24 cellular contexts compared by ENCODE assay signal in genomic region chr5:58855851-58856739, GRCh38.
DNase-seq lines count a peak whose midpoint lies in the region; ATAC-seq, FAIRE-seq and TF ChIP-seq lines count a peak whose summit lies in the region.
"Had no signal": no experiment of that assay in that cellular context is flagged by ENCODE, and none has a peak within 500 bp of the region (broad histone marks: within the 10 kb centered on the region; RNA-seq: fewer than 3 reads in every experiment).

No MANE protein-coding gene starts in this region.

- no peak overlapping the region for H3K4me3 ChIP-seq in A549
- no peak overlapping the region for H3K4me3 ChIP-seq in astrocyte (ENCODE audit: insufficient read depth, low read depth, low read length)
- no peak overlapping the region for H3K4me3 ChIP-seq in sigmoid colon
- H3K4me3 ChIP-seq: esophagus squamous epithelium, neural progenitor cell, spleen had no signal

- H3K9ac ChIP-seq in astrocyte (ENCODE audit: low read length), result no peak overlapping the region
- H3K9ac ChIP-seq: neural progenitor cell had no signal

- H4K20me1 ChIP-seq in astrocyte (ENCODE audit: insufficient read depth, low read length), result no peaks in the 10 kb centered on the region

- TF ChIP-seq RAD21 in A549 (conservative IDR thresholded peaks at IDR 0.05 in 1 of 2, IDR thresholded peaks at IDR 0.05 in 1 of 2), result no peak

- no peak overlapping the region for H2AFZ ChIP-seq in astrocyte (ENCODE audit: low read depth, low read length)
- H2AFZ ChIP-seq: neural progenitor cell had no signal

- FAIRE-seq in A549 (lab: Jason Lieb, UNC) (peak; percentile 43), astrocyte (lab: Jason Lieb, UNC) (peak; percentile 20)
- FAIRE-seq: A204.1, G401.6 had no signal

- H3K4me1 Mint-ChIP-seq in astrocyte (ENCODE audit: low read depth, unreplicated experiment), result no peaks in the 10 kb centered on the region
- H3K4me1 Mint-ChIP-seq in chondrocyte (ENCODE audit: low read depth), result no peaks in the 10 kb centered on the region
- H3K4me1 Mint-ChIP-seq: central memory CD8-positive, alpha-beta T cell; H9 had no signal

- H3K4me3 Mint-ChIP-seq in astrocyte (ENCODE audit: unreplicated experiment) (no peak overlapping the region), chondrocyte (ENCODE audit: unreplicated experiment) (no peak overlapping the region)
- H3K4me3 Mint-ChIP-seq: central memory CD8-positive, alpha-beta T cell; H9; neural progenitor cell had no signal

- H3K27ac Mint-ChIP-seq in astrocyte (ENCODE audit: unreplicated experiment), result no peak overlapping the region
- H3K27ac Mint-ChIP-seq in chondrocyte (ENCODE audit: unreplicated experiment), result no peak overlapping the region
- H3K27ac Mint-ChIP-seq: H9, neural progenitor cell had no signal

- ATAC-seq in A549 (no peak), GM19043 (IDR thresholded peaks at IDR 0.05; ENCODE audit: low read depth, unreplicated experiment) (peak; percentile 53), HG02852 (IDR thresholded peaks at IDR 0.05; ENCODE audit: unreplicated experiment) (peak; percentile 55), GM19324 (IDR thresholded peaks at IDR 0.05; ENCODE audit: low FRiP score, unreplicated experiment) (no peak)

- TF ChIP-seq CTCF in A549 (IDR thresholded peaks at IDR 0.05) (no peak), astrocyte (IDR thresholded peaks at IDR 0.05; ENCODE audit: insufficient read depth, low read depth, low read length) (no peak), sigmoid colon (IDR thresholded peaks at IDR 0.05) (no peak), chondrocyte (IDR thresholded peaks at IDR 0.05) (no peak)

- intact Hi-C loops in sigmoid colon (cut with DNase I), result no loop called here

- peaks cover 8% of the 10 kb centered on the region; the same call in 2 of the 3 replicates for H3K4me1 ChIP-seq in A549
- no peaks in the 10 kb centered on the region for H3K4me1 ChIP-seq in astrocyte (ENCODE audit: insufficient read depth, low read length)
- no peaks in the 10 kb centered on the region for H3K4me1 ChIP-seq in sigmoid colon
- H3K4me1 ChIP-seq: esophagus squamous epithelium, neural progenitor cell had no signal

- H3K9me3 Mint-ChIP-seq in astrocyte (ENCODE audit: unreplicated experiment) (no peaks in the 10 kb centered on the region), chondrocyte (ENCODE audit: low read depth) (no peaks in the 10 kb centered on the region)
- H3K9me3 Mint-ChIP-seq: central memory CD8-positive, alpha-beta T cell; H9; neural progenitor cell had no signal

- H3K4me2 ChIP-seq in A549 (no peak overlapping the region; the same call in 2 of the 3 replicates), astrocyte (ENCODE audit: low read length) (no peak overlapping the region)
- H3K4me2 ChIP-seq: neural progenitor cell had no signal

- TF ChIP-seq EP300 in A549 (IDR thresholded peaks at IDR 0.05) (no peak), sigmoid colon (IDR thresholded peaks at IDR 0.05) (no peak)

- peaks cover 4% of the 10 kb centered on the region for H3K27me3 Mint-ChIP-seq in astrocyte (ENCODE audit: low read depth, unreplicated experiment)
- H3K27me3 Mint-ChIP-seq in chondrocyte (ENCODE audit: low read depth), result peaks cover 25% of the 10 kb centered on the region

- H3K36me3 Mint-ChIP-seq in astrocyte (ENCODE audit: low read depth, unreplicated experiment), result no peaks in the 10 kb centered on the region
- H3K36me3 Mint-ChIP-seq in chondrocyte (ENCODE audit: low read depth), result no peaks in the 10 kb centered on the region
- H3K36me3 Mint-ChIP-seq: neural progenitor cell had no signal

- peaks cover 5% of the 10 kb centered on the region for H3K27me3 ChIP-seq in astrocyte (ENCODE audit: insufficient read depth, low read length)
- H3K27me3 ChIP-seq in sigmoid colon, result no peaks in the 10 kb centered on the region
- H3K27me3 ChIP-seq: neural progenitor cell had no signal

- H3K79me2 ChIP-seq in astrocyte (ENCODE audit: insufficient read depth, low read length), result no peaks in the 10 kb centered on the region

- H3K9me3 ChIP-seq in A549 (no peaks in the 10 kb centered on the region), astrocyte (ENCODE audit: insufficient read depth, low read depth, low read length) (no peaks in the 10 kb centered on the region), sigmoid colon (no peaks in the 10 kb centered on the region)
- H3K9me3 ChIP-seq: esophagus squamous epithelium, spleen had no signal

- TF ChIP-seq POLR2A in A549 (IDR thresholded peaks at IDR 0.05; ENCODE audit: low read length) (no peak), sigmoid colon (IDR thresholded peaks at IDR 0.05) (no peak)

- DNase-seq in A549 (ENCODE audit: low read depth in 1 of 2, low spot score in 1 of 2) (no peak), astrocyte (ENCODE audit: low read depth) (no peak), sigmoid colon (no peak), chondrocyte (ENCODE audit: low spot score) (no peak)
- no peak for DNase-seq in stimulated activated CD4-positive, alpha-beta T cell treated with anti-CD3 and anti-CD28 coated beads, Interleukin-4, amount 100 ng/mL, for 24 hours
- DNase-seq: activated CD4-positive, alpha-beta T cell treated with anti-CD3 and anti-CD28 coated beads, Interleukin-2, amount 50 U/mL, for 1 hour; activated gamma-delta T cell; amygdala; C1 segment of cervical spinal cord; esophagus squamous epithelium; glutamatergic neuron; H9; NCI-H69; SHP77 treated with DMSO at 0.1 percent for 48 hours; spleen; substantia nigra had no signal

- no peaks in the 10 kb centered on the region for H3K36me3 ChIP-seq in astrocyte (ENCODE audit: insufficient read depth, low read length)
- H3K36me3 ChIP-seq in sigmoid colon, result no peaks in the 10 kb centered on the region
- H3K36me3 ChIP-seq: esophagus squamous epithelium, neural progenitor cell, spleen had no signal

- CTCF ChIA-PET in A549 (lab: Yijun Ruan, JAX), result interaction anchor here (0.6 to 12.9 kb wide), 4 partner anchors 9 to 378 kb away, joined by 3 to 266 read pairs (median 18); partner anchors contain the start of gene GAPT

- WGBS in A549 (ENCODE audit: missing lambda C conversion rate), result 43% methylated on average over 8 of the region's 8 CpGs
- WGBS in sigmoid colon, 2 donors, result 56 to 78% methylated on average over 8 of the region's 8 CpGs

- POLR2A ChIA-PET in A549 (lab: Yijun Ruan, JAX), result no interaction called here

- no peak overlapping the region for H3K27ac ChIP-seq in A549
- H3K27ac ChIP-seq in astrocyte (ENCODE audit: low read depth, low read length), result no peak overlapping the region
- H3K27ac ChIP-seq in sigmoid colon, result no peak overlapping the region
- H3K27ac ChIP-seq: esophagus squamous epithelium, neural progenitor cell, spleen, VCaP had no signal

TF ChIP-seq in A549, 52 proteins besides CTCF, POLR2A, EP300 and RAD21:
- TF ChIP-seq MAZ (IDR thresholded peaks at IDR 0.05; ENCODE audit: borderline replicate concordance, low read depth, low read length) (no peak), NPAS2 (CRISPR knock-in tag; IDR thresholded peaks at IDR 0.05; ENCODE audit: borderline replicate concordance) (no peak)

Comparison
In these comparisons a context has a peak if more than half of its experiments do, and no peak if none do; other contexts are left out.
1. ATAC-seq: peak in GM19043 (single experiment) and HG02852 (single experiment); none in A549 (0 of 2) and GM19324 (single experiment).